ENCODE assay signal across 8 cellular contexts in genomic region chr12:132761032-132761910, GRCh38. TPM values are rescaled to one million over a fixed set of nuclear protein-coding genes. Genes with fewer than 3 reads are reported as not detected.
DNase-seq lines count a peak whose midpoint lies in the region; ATAC-seq and TF ChIP-seq lines count a peak whose summit lies in the region.

TSS of gene ANKLE2 (minus strand) at chr12:132761832. CDS start at chr12:132761798, 34 bp downstream.

- POLR2A ChIA-PET in GM10248 (lab: Yijun Ruan, JAX): no interaction called here

- intact Hi-C loops in left colon (cut with DNase I, micrococcal nuclease): no loop called here

- no peaks in the 10 kb centered on the region for H3K9me3 ChIP-seq in MG63

- H3K36me3 ChIP-seq in H7 (replicated peaks; ENCODE audit: control insufficient read depth, insufficient read depth, low read length): peaks cover 1% of the 10 kb centered on the region
- peaks cover 50% of the 10 kb centered on the region for H3K36me3 ChIP-seq in MG63

- H3K4me3 ChIP-seq in H7 (ENCODE audit: insufficient read depth, low read depth, low read length) (peak within 1 kb of the TSS; percentile 78), MG63 (peak within 1 kb of the TSS; percentile 89)

- DNase-seq in GM10248 (ENCODE audit: extremely low spot score) (peak; percentile 81), H7 (peak; percentile 94), MG63 (peak; percentile 65), cerebellum (ENCODE audit: low spot score) (peak; percentile 71), left colon (peak; percentile 50 to 67), SKM-1 treated with dmso at 0.1 percent for 144 hours (lab: John Stamatoyannopoulos, UW; ENCODE audit: unreplicated experiment) (no peak)
- DNase-seq in activated CD4-positive, CD25-positive, alpha-beta regulatory T cell treated with anti-CD3 and anti-CD28 coated beads, Interleukin-2, amount 50 U/mL, for 72 hours: peak; percentile 73
- DNase-seq in stimulated activated CD4-positive, alpha-beta T cell treated with anti-CD3 and anti-CD28 coated beads, Interleukin-2, amount 100 ng/mL, for 24 hours: peak; percentile 75 to 76

- TF ChIP-seq CTCF in GM10248 (IDR thresholded peaks at IDR 0.05; ENCODE audit: control extremely low read depth, extremely low read depth, low read depth, missing control alignments): no peak

- no peaks in the 10 kb centered on the region for H3K27me3 ChIP-seq in H7 (ENCODE audit: control insufficient read depth, insufficient read depth, low read length)
- H3K27me3 ChIP-seq in MG63: no peaks in the 10 kb centered on the region

- CTCF ChIA-PET in GM10248 (lab: Yijun Ruan, JAX): interaction anchor here (1.6 kb wide), 1 partner anchor 27 kb away, joined by 5 read pairs; no protein-coding TSS in a partner anchor

- ATAC-seq in left colon: peak; percentile 62

RNA-seq across cellular contexts. Expression of gene ANKLE2, which starts in this region (rescaled TPM):
- total RNA-seq in H7 (2014; rRNA removed; shearing (Covaris generic)): 41.5 and 51.4 TPM in 2 replicates
- total RNA-seq in MG63 (2014; rRNA removed; shearing (Covaris generic); ENCODE audit: low replicate concordance): 63.0 and 75.7 TPM in 2 replicates
- total RNA-seq in cerebellum (50.1 TPM), left colon (10 to 100 TPM; 41.2 to 50.0 TPM)
